8 cellular contexts compared by ENCODE assay signal in genomic region chr18:3245853-3246635, GRCh38. TPM values are rescaled to one million over a fixed set of nuclear protein-coding genes. Genes with fewer than 3 reads are reported as not detected.
DNase-seq lines count a peak whose midpoint lies in the region; ATAC-seq and TF ChIP-seq lines count a peak whose summit lies in the region.

No MANE protein-coding gene starts in this region.

- H3K9ac ChIP-seq in DND-41 (ENCODE audit: low read depth, low read length) (peak overlapping the region; percentile 85), neural progenitor cell (no peak overlapping the region)

- peaks cover 2% of the 10 kb centered on the region for H3K27me3 Mint-ChIP-seq in neural progenitor cell (ENCODE audit: insufficient read depth, low read depth)

- H3K4me1 Mint-ChIP-seq in neural progenitor cell: peaks cover 21% of the 10 kb centered on the region

- TF ChIP-seq CTCF in DND-41 (IDR thresholded peaks at IDR 0.05; ENCODE audit: borderline replicate concordance, extremely low read depth, low read length, poor library complexity, severe bottlenecking) (peak; percentile 96), foreskin fibroblast (IDR thresholded peaks at IDR 0.05; ENCODE audit: low read depth, low read length) (peak; percentile 89), neural progenitor cell (IDR thresholded peaks at IDR 0.05) (peak; percentile 91)

- H3K9me3 ChIP-seq in DND-41 (ENCODE audit: insufficient read depth, low read length, severe bottlenecking): peaks cover 5% of the 10 kb centered on the region
- peaks cover 14% of the 10 kb centered on the region for H3K9me3 ChIP-seq in KOPT-K1 (ENCODE audit: insufficient read depth, low read length, poor library complexity, severe bottlenecking)
- no peaks in the 10 kb centered on the region for H3K9me3 ChIP-seq in neural progenitor cell (ENCODE audit: low read depth)

- H3K4me3 ChIP-seq in DND-41 (ENCODE audit: low read depth in 1 of 2, low read length in 2 of 2) (peak overlapping the region; percentile 47 to 67), foreskin fibroblast (ENCODE audit: low read depth in 1 of 2, low read length in 2 of 2) (peak overlapping the region; percentile 77 to 92), neural progenitor cell (peak overlapping the region; percentile 95)

- H3K27me3 ChIP-seq in DND-41 (ENCODE audit: insufficient read depth, low read length, poor library complexity): no peaks in the 10 kb centered on the region
- no peaks in the 10 kb centered on the region for H3K27me3 ChIP-seq in neural progenitor cell

- H3K4me1 ChIP-seq in DND-41 (ENCODE audit: insufficient read depth, low read length): peaks cover 44% of the 10 kb centered on the region
- peaks cover 12% of the 10 kb centered on the region for H3K4me1 ChIP-seq in neural progenitor cell

- peaks cover 17% of the 10 kb centered on the region for H3K36me3 ChIP-seq in DND-41 (ENCODE audit: insufficient read depth, low read length)
- peaks cover 14% of the 10 kb centered on the region for H3K36me3 ChIP-seq in KOPT-K1 (ENCODE audit: insufficient read depth, low read length)
- H3K36me3 ChIP-seq in neural progenitor cell: peaks cover 3% of the 10 kb centered on the region

- H2AFZ ChIP-seq in DND-41 (ENCODE audit: low read depth, low read length) (peak overlapping the region; percentile 86), neural progenitor cell (replicated peaks) (peak overlapping the region; percentile 72)

- peak; percentile 66 for ATAC-seq in DND-41 (ENCODE audit: insufficient read depth, low read depth)
- peak; percentile 44 for ATAC-seq in GM21737 (IDR thresholded peaks at IDR 0.05; ENCODE audit: unreplicated experiment)

- peak overlapping the region; percentile 93 for H3K4me3 Mint-ChIP-seq in neural progenitor cell

- H4K20me1 ChIP-seq in DND-41 (ENCODE audit: insufficient read depth, low read length) (peaks cover 13% of the 10 kb centered on the region; the same call in 1 of the 2 replicates), neural progenitor cell (ENCODE audit: low read depth) (peaks cover 29% of the 10 kb centered on the region)

- H3K79me2 ChIP-seq in DND-41 (ENCODE audit: insufficient read depth, low read length) (peaks cover 41% of the 10 kb centered on the region), neural progenitor cell (ENCODE audit: low read depth) (peaks cover 34% of the 10 kb centered on the region)

- H3K27ac Mint-ChIP-seq in neural progenitor cell: peak overlapping the region; percentile 100

- DNase-seq in DND-41: peak; percentile 88
- DNase-seq in RPMI8226: peak; percentile 96
- peak; percentile 92 for DNase-seq in activated effector memory CD4-positive, alpha-beta T cell treated with anti-CD3 and anti-CD28 coated beads, Interleukin-2, amount 50 U/mL, for 16 hours
- DNase-seq in foreskin fibroblast: peak; percentile 88 to 96
- peak; percentile 95 for DNase-seq in neural progenitor cell (ENCODE audit: low spot score)
- DNase-seq in stromal cell of bone marrow (ENCODE audit: low read depth): peak; percentile 79

- H3K27ac ChIP-seq in DND-41 (ENCODE audit: low read length): peak overlapping the region; percentile 92
- peak overlapping the region; percentile 92 for H3K27ac ChIP-seq in KOPT-K1 (ENCODE audit: low read depth, low read length, poor library complexity, severe bottlenecking)
- H3K27ac ChIP-seq in neural progenitor cell: no peak overlapping the region

- peaks cover 4% of the 10 kb centered on the region for H3K36me3 Mint-ChIP-seq in neural progenitor cell

- H3K9me3 Mint-ChIP-seq in neural progenitor cell: peaks cover 11% of the 10 kb centered on the region

- H3F3A ChIP-seq in neural progenitor cell (ENCODE audit: low read depth): peaks cover 28% of the 10 kb centered on the region

- H3K4me2 ChIP-seq in DND-41 (ENCODE audit: insufficient read depth, low read length) (peak overlapping the region; percentile 99), neural progenitor cell (peak overlapping the region; percentile 63)

RNA-seq across cellular contexts. Expression of gene MYL12A, which starts 1.6 kb away (rescaled TPM):
- 222 and 365 TPM in 2 replicates for total RNA-seq in neural progenitor cell (ENCODE audit: low replicate concordance)

RNA-seq across cellular contexts. Expression of gene MYL12B, which starts 15.9 kb away (rescaled TPM):
- 127 and 152 TPM in 2 replicates for total RNA-seq in neural progenitor cell (ENCODE audit: low replicate concordance)

RNA-seq across cellular contexts. Expression of gene MYOM1, which starts 26.3 kb away (rescaled TPM):
- 0.45 and 1.4 TPM in 2 replicates for total RNA-seq in neural progenitor cell (ENCODE audit: low replicate concordance)
